In the genomic region with DNA sequence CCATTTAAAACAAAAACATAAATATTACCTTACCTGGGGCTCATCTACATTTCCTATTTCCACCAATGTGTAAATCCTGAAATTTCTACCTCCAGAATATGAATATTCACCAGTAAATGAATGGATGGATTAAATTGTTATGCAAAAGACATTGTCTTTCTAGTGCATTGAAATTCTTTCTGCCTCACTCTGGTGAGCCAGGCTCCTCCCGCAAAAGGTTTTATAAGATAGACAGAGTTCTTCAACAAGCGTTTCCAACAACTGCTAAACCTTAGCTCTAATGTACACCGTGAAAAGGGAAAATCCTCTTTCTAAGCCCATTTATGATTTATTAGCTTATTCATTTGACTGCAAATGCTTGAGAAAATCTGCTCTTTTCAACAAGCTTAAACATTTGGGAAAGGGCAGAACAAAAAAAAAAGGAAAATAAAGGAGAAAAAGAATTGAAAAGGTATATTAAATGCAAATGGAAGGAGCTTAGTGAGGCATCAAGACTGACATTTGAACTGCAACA, we compare ENCODE assay signal across 22 cellular contexts.
"Had no signal": no experiment of that assay in that cellular context is flagged by ENCODE, and none has a peak within 500 bp of the region (broad histone marks: within the 10 kb centered on the region; RNA-seq: fewer than 3 reads in every experiment).

No MANE protein-coding gene starts in this region.

- H3K9me3 Mint-ChIP-seq: activated naive CD4-positive, alpha-beta T cell treated with anti-CD3 and anti-CD28 coated beads for 36 hours; activated naive CD8-positive, alpha-beta T cell treated with anti-CD3 and anti-CD28 coated beads for 36 hours; effector memory CD8-positive, alpha-beta T cell; mesothelial cell of epicardium; T-helper 2 cell treated with Interferon-gamma antibody and Interleukin-4, amounts not matched to agents 5 μg/mL and 100 μg/mL, for 36 hours had no signal

- H3K36me3 Mint-ChIP-seq: activated naive CD8-positive, alpha-beta T cell treated with anti-CD3 and anti-CD28 coated beads for 36 hours; brain; mesothelial cell of epicardium; naive B cell had no signal

- H3K4me1 ChIP-seq: adrenal gland, ascending aorta, right atrium auricular region had no signal

- H3K4me3 Mint-ChIP-seq: activated naive CD4-positive, alpha-beta T cell treated with anti-CD3 and anti-CD28 coated beads for 36 hours; activated naive CD8-positive, alpha-beta T cell treated with anti-CD3 and anti-CD28 coated beads for 36 hours; effector memory CD8-positive, alpha-beta T cell; mesothelial cell of epicardium; naive B cell; T-helper 2 cell treated with Interferon-gamma antibody and Interleukin-4, amounts not matched to agents 5 μg/mL and 100 μg/mL, for 36 hours had no signal

- ATAC-seq: effector memory CD8-positive, alpha-beta T cell; esophagus mucosa; left cardiac atrium had no signal

- H3K27me3 Mint-ChIP-seq: naive B cell had no signal

- H3K4me1 Mint-ChIP-seq: activated naive CD8-positive, alpha-beta T cell treated with anti-CD3 and anti-CD28 coated beads for 36 hours; naive B cell had no signal

- H3K27ac Mint-ChIP-seq: activated naive CD4-positive, alpha-beta T cell treated with anti-CD3 and anti-CD28 coated beads for 36 hours; activated naive CD8-positive, alpha-beta T cell treated with anti-CD3 and anti-CD28 coated beads for 36 hours; effector memory CD8-positive, alpha-beta T cell; mesothelial cell of epicardium; naive B cell; T-helper 2 cell treated with Interferon-gamma antibody and Interleukin-4, amounts not matched to agents 5 μg/mL and 100 μg/mL, for 36 hours had no signal

- H3K27ac ChIP-seq: ascending aorta, cardiac muscle cell, tibial nerve had no signal

- H3K36me3 ChIP-seq: adrenal gland, ascending aorta, cardiac muscle cell, right atrium auricular region, tibial nerve had no signal

- H3K9me3 ChIP-seq: adrenal gland, ascending aorta, right atrium auricular region, tibial nerve had no signal

- DNase-seq: activated CD4-positive, alpha-beta T cell treated with anti-CD3 and anti-CD28 coated beads for 4 hours; activated CD4-positive, alpha-beta T cell treated with anti-CD3 and anti-CD28 coated beads, Interleukin-2, amount 50 U/mL, for 4 hours; activated effector memory CD4-positive, alpha-beta T cell treated with anti-CD3 and anti-CD28 coated beads, Interleukin-2, amount 50 U/mL, for 16 hours; activated naive CD4-positive, alpha-beta T cell treated with anti-CD3 and anti-CD28 coated beads for 36 hours; activated naive CD8-positive, alpha-beta T cell treated with anti-CD3 and anti-CD28 coated beads for 36 hours; activated T-cell treated with anti-CD3 and anti-CD28 coated beads for 4 hours; adrenal gland; effector memory CD8-positive, alpha-beta T cell; foreskin fibroblast; left cardiac atrium; naive B cell; stimulated activated naive CD4-positive, alpha-beta T cell; T-helper 1 cell had no signal

- H3K4me3 ChIP-seq: adrenal gland, ascending aorta, cardiac muscle cell, coronary artery, right atrium auricular region, tibial nerve had no signal

- H3K27me3 ChIP-seq: adrenal gland, ascending aorta, cardiac muscle cell, right atrium auricular region, tibial nerve had no signal
